In genomic region chr19:9752701-9753443, GRCh38 we compare ENCODE assay signal across 1 cellular context.
TF ChIP-seq lines count a peak whose summit lies in the region.

No MANE protein-coding gene starts in this region.

TF ChIP-seq in HEK293, 187 proteins besides CTCF, POLR2A, EP300 and RAD21 (continued from another document):
- TF ChIP-seq REST (tag by site-specific recombination; IDR thresholded peaks at IDR 0.05) (0 out of 2 replicates have a peak, but pooled peaks have one; percentile 14), ZNF654 (tag by site-specific recombination; IDR thresholded peaks at IDR 0.05; ENCODE audit: low read depth) (no peak), ZBTB6 (tag by site-specific recombination; IDR thresholded peaks at IDR 0.05) (no peak), ZNF701 (tag by site-specific recombination; IDR thresholded peaks at IDR 0.05) (no peak), ZNF544 (tag by site-specific recombination; IDR thresholded peaks at IDR 0.05) (no peak), MEIS1 (CRISPR knock-in tag; IDR thresholded peaks at IDR 0.05; ENCODE audit: borderline replicate concordance) (no peak), ZNF184 (tag by site-specific recombination; IDR thresholded peaks at IDR 0.05) (no peak), ZNF555 (tag by site-specific recombination; conservative IDR thresholded peaks at IDR 0.05) (peak; percentile 45), ZNF324 (tag by site-specific recombination; IDR thresholded peaks at IDR 0.05) (no peak), GLI4 (tag by site-specific recombination; IDR thresholded peaks at IDR 0.05) (no peak), ZBTB7A (tag by site-specific recombination; IDR thresholded peaks at IDR 0.05; ENCODE audit: low read depth) (no peak), ZNF621 (tag by site-specific recombination; IDR thresholded peaks at IDR 0.05) (no peak), ZNF433 (tag by site-specific recombination; IDR thresholded peaks at IDR 0.05; ENCODE audit: low read depth) (no peak), SCRT1 (tag by site-specific recombination; IDR thresholded peaks at IDR 0.05; ENCODE audit: borderline replicate concordance) (no peak), YY2 (tag by site-specific recombination; IDR thresholded peaks at IDR 0.05) (no peak), ZBTB8A (tag by site-specific recombination; IDR thresholded peaks at IDR 0.05) (0 out of 2 replicates have a peak, but pooled peaks have one; percentile 21), ZFP37 (tag by site-specific recombination; IDR thresholded peaks at IDR 0.05) (no peak), ZBTB1 (tag by site-specific recombination; IDR thresholded peaks at IDR 0.05) (no peak), ZNF639 (tag by site-specific recombination; IDR thresholded peaks at IDR 0.05) (no peak), ZBTB26 (tag by site-specific recombination; optimal IDR thresholded peaks at IDR 0.05) (no peak), PRDM4 (tag by site-specific recombination; IDR thresholded peaks at IDR 0.05) (no peak), ZFP3 (tag by site-specific recombination; IDR thresholded peaks at IDR 0.05; ENCODE audit: low read depth) (no peak), ZNF19 (tag by site-specific recombination; IDR thresholded peaks at IDR 0.05; ENCODE audit: low read depth) (no peak), ZNF394 (tag by site-specific recombination; IDR thresholded peaks at IDR 0.05; ENCODE audit: borderline replicate concordance) (peak; percentile 82; the same call in 1 of the 2 replicates), ZNF366 (tag by site-specific recombination; conservative IDR thresholded peaks at IDR 0.05) (no peak), ZNF518A (tag by site-specific recombination; conservative IDR thresholded peaks at IDR 0.05; ENCODE audit: low read depth) (peak; percentile 75), HOXD13 (CRISPR knock-in tag; IDR thresholded peaks at IDR 0.05; ENCODE audit: borderline replicate concordance) (no peak), ZNF202 (tag by site-specific recombination; IDR thresholded peaks at IDR 0.05; ENCODE audit: borderline replicate concordance) (0 out of 2 replicates have a peak, but pooled peaks have one; percentile 14), PRDM1 (tag by site-specific recombination; IDR thresholded peaks at IDR 0.05) (no peak), ZNF645 (tag by site-specific recombination; IDR thresholded peaks at IDR 0.05) (no peak), ZNF140 (tag by site-specific recombination; IDR thresholded peaks at IDR 0.05) (peak; percentile 25; the same call in 1 of the 2 replicates), ZNF843 (tag by site-specific recombination; IDR thresholded peaks at IDR 0.05) (no peak), ZNF426 (tag by site-specific recombination; IDR thresholded peaks at IDR 0.05) (peak; percentile 59), ZNF692 (tag by site-specific recombination; IDR thresholded peaks at IDR 0.05) (no peak), ZFP41 (tag by site-specific recombination; IDR thresholded peaks at IDR 0.05; ENCODE audit: borderline replicate concordance) (no peak), ZBTB11 (tag by site-specific recombination; conservative IDR thresholded peaks at IDR 0.05; ENCODE audit: low read depth) (peak; percentile 46), KLF16 (tag by site-specific recombination; IDR thresholded peaks at IDR 0.05) (no peak), ZNF214 (tag by site-specific recombination; IDR thresholded peaks at IDR 0.05; ENCODE audit: borderline replicate concordance) (no peak)
